In the genomic region with DNA sequence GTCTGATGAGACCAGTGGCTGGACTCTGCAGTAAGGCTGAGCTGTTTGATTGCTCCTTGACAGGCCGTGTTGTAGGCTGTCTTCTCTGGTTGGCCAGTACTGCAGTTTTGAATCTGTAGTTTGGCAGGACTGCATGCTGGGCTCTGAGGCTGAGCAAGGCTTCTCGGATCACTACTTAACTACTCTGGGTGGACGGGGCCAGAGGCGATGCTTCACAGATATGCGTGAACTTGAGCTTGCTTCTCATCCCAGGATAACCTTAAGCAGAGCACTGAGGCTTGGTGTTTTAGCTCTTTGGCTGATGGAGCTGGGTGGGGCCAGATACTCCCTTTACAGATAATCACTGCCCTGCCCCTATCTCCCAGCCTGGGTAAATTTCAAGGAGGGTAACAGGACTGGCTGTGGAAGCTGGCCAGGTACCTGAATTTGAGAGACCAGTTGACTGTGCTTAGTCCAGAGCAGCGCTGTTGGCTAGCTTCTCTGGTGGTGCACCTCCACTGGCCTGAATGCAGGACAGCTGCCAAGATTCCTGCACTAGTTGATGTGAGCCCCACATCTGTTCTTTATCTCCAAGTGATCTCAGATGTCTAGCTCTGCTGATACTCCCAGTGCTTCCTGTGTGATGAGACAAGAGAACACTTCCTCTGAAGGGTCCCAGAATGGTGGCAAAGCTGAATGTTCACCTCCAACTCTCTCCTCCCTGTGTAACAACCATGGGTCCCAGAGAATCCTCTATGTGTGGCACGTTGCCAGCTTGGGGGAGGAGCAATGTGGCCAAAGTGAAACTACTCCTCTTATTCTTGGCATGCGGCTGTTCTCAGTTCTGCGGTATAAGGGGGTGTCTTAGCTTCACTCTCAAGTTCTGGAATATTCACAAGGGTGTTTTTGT, we compare ENCODE assay signal across 8 cellular contexts. TPM values are rescaled to one million over a fixed set of nuclear protein-coding genes. Genes with fewer than 3 reads are reported as not detected.
DNase-seq lines count a peak whose midpoint lies in the region; ATAC-seq lines count a peak whose summit lies in the region.

No MANE protein-coding gene starts in this region.

- peak; percentile 56 for ATAC-seq in GM21717 (IDR thresholded peaks at IDR 0.05; ENCODE audit: unreplicated experiment)
- peak; percentile 80 for ATAC-seq in Right ventricle myocardium superior (ENCODE audit: poor library complexity)
- no peak for ATAC-seq in HG03135 (IDR thresholded peaks at IDR 0.05; ENCODE audit: unreplicated experiment)
- ATAC-seq in GM19351 (IDR thresholded peaks at IDR 0.05; ENCODE audit: unreplicated experiment): no peak

- H3K4me3 Mint-ChIP-seq in activated naive CD4-positive, alpha-beta T cell treated with anti-CD3 and anti-CD28 coated beads for 36 hours: peak overlapping the region; percentile 19

- DNase-seq in A172 (ENCODE audit: low spot score): peak; percentile 58
- peak; percentile 83 for DNase-seq in OCI-M1 (lab: John Stamatoyannopoulos, UW)
- DNase-seq in activated naive CD4-positive, alpha-beta T cell treated with anti-CD3 and anti-CD28 coated beads for 36 hours: peak; percentile 67
- DNase-seq in Right ventricle myocardium superior: peak; percentile 83
- peak; percentile 39 for DNase-seq in skeletal muscle cell (ENCODE audit: low read depth)

- no peaks in the 10 kb centered on the region for H3K27me3 Mint-ChIP-seq in activated naive CD4-positive, alpha-beta T cell treated with anti-CD3 and anti-CD28 coated beads for 36 hours (ENCODE audit: low read depth)

- H3K27ac Mint-ChIP-seq in activated naive CD4-positive, alpha-beta T cell treated with anti-CD3 and anti-CD28 coated beads for 36 hours: no peak overlapping the region

- intact Hi-C loops in activated naive CD4-positive, alpha-beta T cell treated with anti-CD3 and anti-CD28 coated beads for 36 hours (cut with micrococcal nuclease): no loop called here
- intact Hi-C loops in Right ventricle myocardium superior (cut with DNase I): no loop called here

- peaks cover under 1% of the 10 kb centered on the region for H3K36me3 Mint-ChIP-seq in activated naive CD4-positive, alpha-beta T cell treated with anti-CD3 and anti-CD28 coated beads for 36 hours (ENCODE audit: low read depth)

- H3K9me3 Mint-ChIP-seq in activated naive CD4-positive, alpha-beta T cell treated with anti-CD3 and anti-CD28 coated beads for 36 hours: peaks cover 5% of the 10 kb centered on the region

- peak overlapping the region; percentile 31 for H3K4me3 ChIP-seq in skeletal muscle cell (ENCODE audit: low read depth, low read length)

- peaks cover 25% of the 10 kb centered on the region for H3K4me1 Mint-ChIP-seq in activated naive CD4-positive, alpha-beta T cell treated with anti-CD3 and anti-CD28 coated beads for 36 hours (ENCODE audit: low read depth)

- CTCF ChIA-PET in activated naive CD4-positive, alpha-beta T cell treated with anti-CD3 and anti-CD28 coated beads for 36 hours (lab: Charles Lee): interaction anchor here (0.6 to 3.3 kb wide), 8 partner anchors 10 to 252 kb away, joined by 3 to 28 read pairs (median 10); partner anchors contain the start of gene RPL39L

RNA-seq across cellular contexts. Expression of gene RPL39L, which starts 37.9 kb away (rescaled TPM):
- total RNA-seq in A172 (2014; rRNA removed; shearing (Covaris generic)): 154 and 237 TPM in 2 replicates
- 10 to 100 TPM; 19.2 to 20.9 TPM for total RNA-seq in activated naive CD4-positive, alpha-beta T cell treated with anti-CD3 and anti-CD28 coated beads for 36 hours
- total RNA-seq in Right ventricle myocardium superior: 3.1 TPM

Comparison
In these comparisons a context has a peak if more than half of its experiments do, and no peak if none do; other contexts are left out.
1. ATAC-seq: peak in GM21717 (single experiment) and Right ventricle myocardium superior (single experiment); none in HG03135 (single experiment) and GM19351 (single experiment).
2. Peak in every context shown above with its lines, with median percentiles within 50 percentile points of each other: DNase-seq.